Comparison of ENCODE assay signal across 15 cellular contexts in genomic region chr1:52925571-52926005, GRCh38. TPM values are rescaled to one million over a fixed set of nuclear protein-coding genes. Genes with fewer than 3 reads are reported as not detected.
DNase-seq lines count a peak whose midpoint lies in the region; ATAC-seq and FAIRE-seq lines count a peak whose summit lies in the region.
"Had no signal": no experiment of that assay in that cellular context is flagged by ENCODE, and none has a peak within 500 bp of the region (broad histone marks: within the 10 kb centered on the region; RNA-seq: fewer than 3 reads in every experiment).

No MANE protein-coding gene starts in this region.

- no peaks in the 10 kb centered on the region for H3K27me3 ChIP-seq in small intestine (ENCODE audit: control insufficient read depth in 2 of 2, insufficient read depth in 2 of 2, low read length in 2 of 2)
- H3K27me3 ChIP-seq: colonic mucosa, gastroesophageal sphincter, sigmoid colon had no signal

- H3K27me3 Mint-ChIP-seq in activated T-helper 17 cell treated with anti-CD3 and anti-CD28 coated beads, Interleukin-2, amount 50 U/mL, for 72 hours = no peaks in the 10 kb centered on the region
- no peaks in the 10 kb centered on the region for H3K27me3 Mint-ChIP-seq in activated CD8-positive, alpha-beta T cell treated with anti-CD3 and anti-CD28 coated beads, Interleukin-2, amount 10 ng/mL, durations not matched to agents 7 days and 5 days (ENCODE audit: low read depth)

- POLR2A ChIA-PET in activated CD8-positive, alpha-beta T cell treated with anti-CD3 and anti-CD28 coated beads, Interleukin-2, amount 10 ng/mL, durations not matched to agents 7 days and 5 days (lab: Charles Lee) = no interaction called here

- no peak for ATAC-seq in activated T-helper 17 cell treated with anti-CD3 and anti-CD28 coated beads, Interleukin-2, amount 50 U/mL, for 72 hours (replicated peaks)
- ATAC-seq in activated CD8-positive, alpha-beta T cell treated with anti-CD3 and anti-CD28 coated beads, Interleukin-2, amount 10 ng/mL, durations not matched to agents 7 days and 5 days = no peak
- ATAC-seq: gastroesophageal sphincter had no signal

- no peak overlapping the region for H3K27ac ChIP-seq in small intestine (ENCODE audit: low read depth in 1 of 2, low read length in 1 of 2)
- H3K27ac ChIP-seq: colonic mucosa had no signal

- DNase-seq in DMS 273 (lab: John Stamatoyannopoulos, UW; ENCODE audit: unreplicated experiment) = peak; percentile 50
- no peak for DNase-seq in DMS 273 treated with DMSO at 0.1 percent for 48 hours (lab: John Stamatoyannopoulos, UW)
- peak; percentile 83 for DNase-seq in small intestine
- DNase-seq in stimulated activated CD4-positive, alpha-beta T cell treated with anti-CD3 and anti-CD28 coated beads, Interleukin-2, amount 100 ng/mL, for 24 hours = no peak
- no peak for DNase-seq in COR-L47 (lab: John Stamatoyannopoulos, UW)
- no peak for DNase-seq in activated CD8-positive, alpha-beta T cell treated with anti-CD3 and anti-CD28 coated beads, Interleukin-2, amount 10 ng/mL, durations not matched to agents 7 days and 5 days
- DNase-seq: 8988T; activated CD4-positive, CD25-positive, alpha-beta regulatory T cell; colonic mucosa; SIG-M5; sigmoid colon had no signal

- H3K4me1 ChIP-seq in small intestine (ENCODE audit: control insufficient read depth in 2 of 2, insufficient read depth in 1 of 2, low read depth in 1 of 2, low read length in 1 of 2) = peaks cover 0 to 2% of the 10 kb centered on the region in 2 donors
- H3K4me1 ChIP-seq: colonic mucosa had no signal

- H3K9me3 Mint-ChIP-seq in activated T-helper 17 cell treated with anti-CD3 and anti-CD28 coated beads, Interleukin-2, amount 50 U/mL, for 72 hours = no peaks in the 10 kb centered on the region
- H3K9me3 Mint-ChIP-seq in activated CD8-positive, alpha-beta T cell treated with anti-CD3 and anti-CD28 coated beads, Interleukin-2, amount 10 ng/mL, durations not matched to agents 7 days and 5 days (ENCODE audit: insufficient read depth) = no peaks in the 10 kb centered on the region

- H3K9me3 ChIP-seq in small intestine (ENCODE audit: control insufficient read depth, low read depth) = no peaks in the 10 kb centered on the region
- H3K9me3 ChIP-seq: colonic mucosa, gastroesophageal sphincter, sigmoid colon had no signal

- H3K4me3 ChIP-seq in small intestine (ENCODE audit: low read depth in 1 of 2, low read length in 2 of 2) = no peak overlapping the region
- H3K4me3 ChIP-seq: colonic mucosa, lung, sigmoid colon had no signal

- no peaks in the 10 kb centered on the region for H3K36me3 ChIP-seq in small intestine (ENCODE audit: control insufficient read depth in 2 of 2, insufficient read depth in 2 of 2, low read length in 2 of 2)
- H3K36me3 ChIP-seq: colonic mucosa, gastroesophageal sphincter, sigmoid colon had no signal

- CTCF ChIA-PET in activated CD8-positive, alpha-beta T cell treated with anti-CD3 and anti-CD28 coated beads, Interleukin-2, amount 10 ng/mL, durations not matched to agents 7 days and 5 days (lab: Charles Lee) = no interaction called here

- FAIRE-seq in islet of Langerhans (lab: Jason Lieb, UNC) (peak; percentile 5), small intestine (lab: Jason Lieb, UNC) (no peak)

- no peaks in the 10 kb centered on the region for H3K36me3 Mint-ChIP-seq in activated T-helper 17 cell treated with anti-CD3 and anti-CD28 coated beads, Interleukin-2, amount 50 U/mL, for 72 hours (ENCODE audit: low read depth)
- H3K36me3 Mint-ChIP-seq in activated CD8-positive, alpha-beta T cell treated with anti-CD3 and anti-CD28 coated beads, Interleukin-2, amount 10 ng/mL, durations not matched to agents 7 days and 5 days (ENCODE audit: low read depth) = peaks cover 2% of the 10 kb centered on the region

- H3K27ac Mint-ChIP-seq in activated T-helper 17 cell treated with anti-CD3 and anti-CD28 coated beads, Interleukin-2, amount 50 U/mL, for 72 hours = no peak overlapping the region
- no peak overlapping the region for H3K27ac Mint-ChIP-seq in activated CD8-positive, alpha-beta T cell treated with anti-CD3 and anti-CD28 coated beads, Interleukin-2, amount 10 ng/mL, durations not matched to agents 7 days and 5 days

- WGBS in small intestine, 3 donors = 7 to 45% (median 25%) methylated on average over 5 of the region's 5 CpGs

- peak overlapping the region; percentile 88 for H3K4me3 Mint-ChIP-seq in activated T-helper 17 cell treated with anti-CD3 and anti-CD28 coated beads, Interleukin-2, amount 50 U/mL, for 72 hours
- H3K4me3 Mint-ChIP-seq in activated CD8-positive, alpha-beta T cell treated with anti-CD3 and anti-CD28 coated beads, Interleukin-2, amount 10 ng/mL, durations not matched to agents 7 days and 5 days = no peak overlapping the region

- peaks cover 5% of the 10 kb centered on the region for H3K4me1 Mint-ChIP-seq in activated T-helper 17 cell treated with anti-CD3 and anti-CD28 coated beads, Interleukin-2, amount 50 U/mL, for 72 hours
- peaks cover 25% of the 10 kb centered on the region for H3K4me1 Mint-ChIP-seq in activated CD8-positive, alpha-beta T cell treated with anti-CD3 and anti-CD28 coated beads, Interleukin-2, amount 10 ng/mL, durations not matched to agents 7 days and 5 days (ENCODE audit: low read depth)

RNA-seq across cellular contexts. Expression of gene SCP2, which starts 1.5 kb away (rescaled TPM):
- 10 to 100 TPM; 59.5 to 75.1 TPM for total RNA-seq in activated T-helper 17 cell treated with anti-CD3 and anti-CD28 coated beads, Interleukin-2, amount 50 U/mL, for 72 hours
- 100 to 1,000 TPM; 239 to 852 (median 488) TPM for polyA plus RNA-seq in small intestine
- total RNA-seq in activated CD8-positive, alpha-beta T cell treated with anti-CD3 and anti-CD28 coated beads, Interleukin-2, amount 10 ng/mL, durations not matched to agents 7 days and 5 days = 10 to 100 TPM; 87.2 to 95.9 TPM

RNA-seq across cellular contexts. Expression of gene ECHDC2, which starts 4.0 kb away (rescaled TPM):
- 10 to 100 TPM; 52.5 to 79.9 TPM for total RNA-seq in activated T-helper 17 cell treated with anti-CD3 and anti-CD28 coated beads, Interleukin-2, amount 50 U/mL, for 72 hours
- 100 to 1,000 TPM in 2 of 3 donors, 10 to 100 TPM in 1; 67.4 to 255 (median 219) TPM for polyA plus RNA-seq in small intestine
- 10 to 100 TPM; 30.0 to 35.3 TPM for total RNA-seq in activated CD8-positive, alpha-beta T cell treated with anti-CD3 and anti-CD28 coated beads, Interleukin-2, amount 10 ng/mL, durations not matched to agents 7 days and 5 days

Comparison
In these comparisons a context has a peak if more than half of its experiments do, and no peak if none do; other contexts are left out.
1. DNase-seq: peak in DMS 273 (single experiment) and small intestine (single experiment); none in DMS 273 treated with DMSO at 0.1 percent for 48 hours (single experiment), stimulated activated CD4-positive, alpha-beta T cell treated with anti-CD3 and anti-CD28 coated beads, Interleukin-2, amount 100 ng/mL, for 24 hours (0 of 2), COR-L47 (single experiment) and activated CD8-positive, alpha-beta T cell treated with anti-CD3 and anti-CD28 coated beads, Interleukin-2, amount 10 ng/mL, durations not matched to agents 7 days and 5 days (single experiment).